ENCODE assay signal across 8 cellular contexts in the genomic region with DNA sequence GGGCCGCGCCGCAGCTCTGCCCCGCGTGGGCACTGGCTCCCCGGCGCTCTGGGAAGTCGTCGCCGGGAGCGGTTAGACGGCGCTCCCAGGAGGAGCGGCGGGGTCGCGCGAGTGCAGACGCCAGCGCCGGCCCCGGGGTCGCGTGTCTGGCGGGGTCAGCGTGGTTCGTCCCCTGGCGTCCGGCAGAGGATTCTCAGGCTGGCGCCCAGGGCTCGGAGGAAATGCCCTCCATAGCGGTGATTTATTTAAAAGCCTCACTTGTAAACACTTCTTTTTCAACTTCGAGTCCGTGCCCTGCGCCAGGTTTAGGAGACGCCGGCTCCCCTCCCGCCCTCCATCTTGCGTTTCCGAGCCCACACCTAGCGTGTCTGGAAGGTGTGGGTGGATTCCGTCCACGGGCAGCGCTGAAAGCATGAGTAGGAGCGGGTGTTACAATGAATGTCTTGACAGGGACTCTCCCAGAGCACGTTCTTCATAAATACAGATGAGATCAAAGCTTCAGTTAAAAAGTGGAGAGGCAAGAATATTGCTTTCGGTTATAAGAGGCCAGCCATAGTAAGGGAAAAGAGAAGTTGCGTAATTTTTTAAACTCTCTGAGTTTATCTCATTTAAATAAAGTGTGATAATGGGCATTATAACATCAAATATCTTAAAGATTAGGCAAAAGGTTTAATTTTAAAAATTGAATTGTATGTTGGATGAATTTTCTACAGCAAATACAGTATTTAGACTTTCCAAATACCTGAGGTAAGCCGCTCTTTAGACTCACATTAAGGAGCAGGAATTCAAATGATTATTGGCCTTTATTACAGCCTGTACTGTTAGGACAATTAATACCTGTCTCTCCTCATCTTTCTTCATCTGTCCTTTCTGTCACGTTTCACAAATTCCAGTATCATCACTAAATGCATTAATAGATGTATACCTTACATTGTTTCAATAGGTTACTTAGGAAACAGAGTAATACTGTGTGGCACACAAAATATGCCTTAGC. TPM values are rescaled to one million over a fixed set of nuclear protein-coding genes. Genes with fewer than 3 reads are reported as not detected.
DNase-seq lines count a peak whose midpoint lies in the region; ATAC-seq, FAIRE-seq and TF ChIP-seq lines count a peak whose summit lies in the region.

No MANE protein-coding gene starts in this region.

- H3K9me3 ChIP-seq in left lung: no peaks in the 10 kb centered on the region

- no peak for TF ChIP-seq POLR2A in H54 (IDR thresholded peaks at IDR 0.05; ENCODE audit: low read depth, low read length)

- H3K4me3 ChIP-seq in left lung: peak overlapping the region; percentile 56 to 85

- DNase-seq in H54 (ENCODE audit: insufficient read length, low spot score): peak; percentile 21
- peak; percentile 47 to 82 for DNase-seq in Kasumi-1 (lab: John Stamatoyannopoulos, UW)
- peak; percentile 64 to 69 for DNase-seq in activated CD4-positive, alpha-beta T cell treated with anti-CD3 and anti-CD28 coated beads for 24 hours (ENCODE audit: low read depth in 2 of 2)
- DNase-seq in dedifferentiated amniotic fluid mesenchymal stem cell (ENCODE audit: extremely low spot score): peak; percentile 34
- DNase-seq in left lung: peak; percentile 53 to 87
- peak; percentile 77 for DNase-seq in stimulated activated CD4-positive, alpha-beta T cell treated with anti-CD3 and anti-CD28 coated beads, Interleukin-4, amount 100 ng/mL, for 1 hour
- no peak for DNase-seq in DMS114 treated with DMSO at 0.1 percent for 48 hours (lab: John Stamatoyannopoulos, UW; ENCODE audit: unreplicated experiment)

- H3K4me1 ChIP-seq in left lung: peaks cover 7 to 34% of the 10 kb centered on the region in 2 donors

- TF ChIP-seq CTCF in GM12874 (IDR thresholded peaks at IDR 0.05; ENCODE audit: insufficient read depth, low read depth, low read length) (peak; percentile 32; the same call in 1 of the 2 replicates), left lung (IDR thresholded peaks at IDR 0.05) (peak in 1 of 2 donors; percentile 21)

- peak; percentile 11 for FAIRE-seq in H54 (lab: Jason Lieb, UNC)

- H3K36me3 ChIP-seq in left lung: no peaks in the 10 kb centered on the region

- ATAC-seq in left lung: peak; percentile 62

- H3K27me3 ChIP-seq in left lung: no peaks in the 10 kb centered on the region

- peak overlapping the region; percentile 85 to 90 for H3K27ac ChIP-seq in left lung

- intact Hi-C loops in left lung (cut with DNase I): no loop called here

RNA-seq across cellular contexts. Expression of a gene that starts 0.9 kb away (rescaled TPM):
- total RNA-seq in left lung: 1 to 10 TPM; 3.3 to 5.0 TPM
